Comparison of ENCODE assay signal across 38 cellular contexts in the genomic region with DNA sequence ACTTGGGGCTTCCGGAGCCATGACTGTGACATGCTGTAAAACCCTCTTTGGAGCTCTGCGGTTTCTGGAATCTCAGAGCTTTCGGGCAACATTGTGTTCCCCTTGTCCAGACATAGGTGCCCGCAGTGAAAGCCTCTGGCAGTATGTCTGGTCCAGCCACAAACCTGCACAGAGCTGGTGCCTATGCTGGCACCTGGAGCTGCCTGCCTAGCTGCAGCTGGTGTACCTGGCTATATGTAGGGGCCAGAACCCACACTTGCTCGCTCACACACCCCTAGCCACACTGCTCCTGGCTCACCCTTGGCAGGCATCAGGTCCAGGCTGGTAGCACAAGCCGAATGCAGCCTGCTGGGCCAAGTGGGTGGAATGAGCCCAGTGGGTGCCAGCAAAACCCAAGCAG.
"Had no signal": no experiment of that assay in that cellular context is flagged by ENCODE, and none has a peak within 500 bp of the region (broad histone marks: within the 10 kb centered on the region; RNA-seq: fewer than 3 reads in every experiment).

No MANE protein-coding gene starts in this region.

- H3K9me3 Mint-ChIP-seq: activated naive CD4-positive, alpha-beta T cell treated with anti-CD3 and anti-CD28 coated beads, Interleukin-2, amount 50 U/mL, for 24 hours; activated naive CD8-positive, alpha-beta T cell treated with anti-CD3 and anti-CD28 coated beads for 36 hours; activated naive CD8-positive, alpha-beta T cell treated with anti-CD3 and anti-CD28 coated beads, Interleukin-2, amount 10 ng/mL, durations not matched to agents 7 days and 5 days; activated naive CD8-positive, alpha-beta T cell treated with anti-CD3 and anti-CD28 coated beads, Interleukin-2, amount 50 U/mL, for 24 hours; activated T-cell treated with anti-CD3 and anti-CD28 coated beads, Interleukin-2, amount 50 U/mL, for 4 hours; activated T-helper 1 cell treated with anti-CD3 and anti-CD28 coated beads, Interleukin-12 subunit alpha, Interleukin-12 subunit beta, Interleukin-2, Interleukin-4 antibody, amounts not matched to agents 30 ng/mL and 10 ng/mL and 1 ng/mL, durations not matched to agents 14 hours and 24 hours and 36 hours; activated T-helper 17 cell treated with anti-CD3 and anti-CD28 coated beads, Interleukin-2, amount 50 U/mL, for 72 hours had no signal

- H3K36me3 Mint-ChIP-seq: activated naive CD4-positive, alpha-beta T cell treated with anti-CD3 and anti-CD28 coated beads, Interleukin-2, amount 10 ng/mL, durations not matched to agents 7 days and 5 days; activated naive CD4-positive, alpha-beta T cell treated with anti-CD3 and anti-CD28 coated beads, Interleukin-2, amount 50 U/mL, for 24 hours; activated naive CD4-positive, alpha-beta T cell treated with anti-CD3 and anti-CD28 coated beads, Interleukin-2, amount 50 U/mL, for 72 hours; activated naive CD8-positive, alpha-beta T cell; activated naive CD8-positive, alpha-beta T cell treated with anti-CD3 and anti-CD28 coated beads for 36 hours; activated naive CD8-positive, alpha-beta T cell treated with anti-CD3 and anti-CD28 coated beads, Interleukin-2, amount 10 ng/mL, durations not matched to agents 7 days and 5 days; brain had no signal

- H3K4me3 Mint-ChIP-seq: activated naive CD4-positive, alpha-beta T cell treated with anti-CD3 and anti-CD28 coated beads for 36 hours; activated naive CD4-positive, alpha-beta T cell treated with anti-CD3 and anti-CD28 coated beads, Interleukin-2, amount 10 ng/mL, durations not matched to agents 7 days and 5 days; activated naive CD4-positive, alpha-beta T cell treated with anti-CD3 and anti-CD28 coated beads, Interleukin-2, amount 50 U/mL, for 24 hours; activated naive CD8-positive, alpha-beta T cell; activated naive CD8-positive, alpha-beta T cell treated with anti-CD3 and anti-CD28 coated beads for 36 hours; activated naive CD8-positive, alpha-beta T cell treated with anti-CD3 and anti-CD28 coated beads, Interleukin-2, amount 10 ng/mL, durations not matched to agents 7 days and 5 days; activated naive CD8-positive, alpha-beta T cell treated with anti-CD3 and anti-CD28 coated beads, Interleukin-2, amount 50 U/mL, for 24 hours; activated T-cell treated with anti-CD3 and anti-CD28 coated beads, Interleukin-2, amount 50 U/mL, for 24 hours; activated T-cell treated with anti-CD3 and anti-CD28 coated beads, Interleukin-2, amount 50 U/mL, for 4 hours; activated T-cell treated with anti-CD3 and anti-CD28 coated beads, Interleukin-2, amount 50 U/mL, for 72 hours; activated T-helper 1 cell treated with anti-CD3 and anti-CD28 coated beads, Interleukin-12 subunit alpha, Interleukin-12 subunit beta, Interleukin-2, Interleukin-4 antibody, amounts not matched to agents 30 ng/mL and 10 ng/mL and 1 ng/mL, durations not matched to agents 14 hours and 24 hours and 36 hours; activated T-helper 17 cell treated with anti-CD3 and anti-CD28 coated beads, Interleukin-2, amount 50 U/mL, for 72 hours; brain; central memory CD8-positive, alpha-beta T cell had no signal

- H3K36me3 ChIP-seq: adrenal gland, ascending aorta, brain microvascular endothelial cell, breast epithelium, cardiac muscle cell had no signal

- H3K27ac Mint-ChIP-seq: activated naive CD4-positive, alpha-beta T cell treated with anti-CD3 and anti-CD28 coated beads for 36 hours; activated naive CD4-positive, alpha-beta T cell treated with anti-CD3 and anti-CD28 coated beads, Interleukin-2, amount 10 ng/mL, durations not matched to agents 7 days and 5 days; activated naive CD4-positive, alpha-beta T cell treated with anti-CD3 and anti-CD28 coated beads, Interleukin-2, amount 50 U/mL, for 24 hours; activated naive CD4-positive, alpha-beta T cell treated with anti-CD3 and anti-CD28 coated beads, Interleukin-2, amount 50 U/mL, for 72 hours; activated naive CD8-positive, alpha-beta T cell; activated naive CD8-positive, alpha-beta T cell treated with anti-CD3 and anti-CD28 coated beads for 36 hours; activated naive CD8-positive, alpha-beta T cell treated with anti-CD3 and anti-CD28 coated beads, Interleukin-2, amount 10 ng/mL, durations not matched to agents 7 days and 5 days; activated naive CD8-positive, alpha-beta T cell treated with anti-CD3 and anti-CD28 coated beads, Interleukin-2, amount 50 U/mL, for 24 hours; activated T-cell treated with anti-CD3 and anti-CD28 coated beads, Interleukin-2, amount 50 U/mL, for 24 hours; activated T-cell treated with anti-CD3 and anti-CD28 coated beads, Interleukin-2, amount 50 U/mL, for 72 hours; activated T-helper 1 cell treated with anti-CD3 and anti-CD28 coated beads, Interleukin-12 subunit alpha, Interleukin-12 subunit beta, Interleukin-2, Interleukin-4 antibody, amounts not matched to agents 30 ng/mL and 10 ng/mL and 1 ng/mL, durations not matched to agents 14 hours and 24 hours and 36 hours; activated T-helper 17 cell treated with anti-CD3 and anti-CD28 coated beads, Interleukin-2, amount 50 U/mL, for 72 hours; activated T-helper 2 cell treated with anti-CD3 and anti-CD28 coated beads, Interferon-gamma antibody, Interleukin-2, Interleukin-4, amounts not matched to agents 10 μg/mL and 5 μg/mL and 100 μg/mL, durations not matched to agents 14 hours and 24 hours and 36 hours; brain had no signal

- H3K27ac ChIP-seq: adrenal gland, ascending aorta, body of pancreas, brain microvascular endothelial cell, breast epithelium, cardiac muscle cell had no signal

- H3K4me1 Mint-ChIP-seq: activated naive CD4-positive, alpha-beta T cell treated with anti-CD3 and anti-CD28 coated beads, Interleukin-2, amount 10 ng/mL, durations not matched to agents 7 days and 5 days; activated naive CD4-positive, alpha-beta T cell treated with anti-CD3 and anti-CD28 coated beads, Interleukin-2, amount 50 U/mL, for 24 hours; activated naive CD8-positive, alpha-beta T cell treated with anti-CD3 and anti-CD28 coated beads for 36 hours; activated naive CD8-positive, alpha-beta T cell treated with anti-CD3 and anti-CD28 coated beads, Interleukin-2, amount 10 ng/mL, durations not matched to agents 7 days and 5 days; activated naive CD8-positive, alpha-beta T cell treated with anti-CD3 and anti-CD28 coated beads, Interleukin-2, amount 50 U/mL, for 24 hours; activated T-helper 17 cell treated with anti-CD3 and anti-CD28 coated beads, Interleukin-2, amount 50 U/mL, for 72 hours; brain; central memory CD8-positive, alpha-beta T cell had no signal

- H3K27me3 ChIP-seq: adrenal gland, ascending aorta, body of pancreas, brain microvascular endothelial cell, breast epithelium, cardiac muscle cell had no signal

- H3K9me3 ChIP-seq: adrenal gland, ascending aorta, body of pancreas had no signal

- H3K4me1 ChIP-seq: adrenal gland, ascending aorta, body of pancreas, breast epithelium had no signal

- H3K4me3 ChIP-seq: adrenal gland, ascending aorta, body of pancreas, breast epithelium, cardiac muscle cell had no signal

- DNase-seq: activated effector memory CD4-positive, alpha-beta T cell treated with anti-CD3 and anti-CD28 coated beads, Interleukin-2, amount 50 U/mL, for 16 hours; activated effector memory CD4-positive, alpha-beta T cell treated with Interleukin-2 at 50 U/mL for 16 hours; activated gamma-delta T cell; activated gamma-delta T cell treated with Interleukin-2 at 50 U/mL for 16 hours; activated naive CD4-positive, alpha-beta T cell; activated naive CD4-positive, alpha-beta T cell treated with anti-CD3 and anti-CD28 coated beads for 36 hours; activated naive CD4-positive, alpha-beta T cell treated with anti-CD3 and anti-CD28 coated beads, Interleukin-2, amount 10 ng/mL, durations not matched to agents 7 days and 5 days; activated naive CD4-positive, alpha-beta T cell treated with anti-CD3 and anti-CD28 coated beads, Interleukin-2, amount 50 U/mL, for 16 hours; activated naive CD4-positive, alpha-beta T cell treated with Interleukin-2 at 50 U/mL for 16 hours; activated naive CD8-positive, alpha-beta T cell treated with anti-CD3 and anti-CD28 coated beads for 36 hours; activated naive CD8-positive, alpha-beta T cell treated with anti-CD3 and anti-CD28 coated beads, Interleukin-2, amount 10 ng/mL, durations not matched to agents 7 days and 5 days; activated naive CD8-positive, alpha-beta T cell treated with anti-CD3 and anti-CD28 coated beads, Interleukin-2, amount 50 U/mL, for 24 hours; activated T-cell treated with anti-CD3 and anti-CD28 coated beads, Interleukin-2, amount 50 U/mL, for 1 hour; activated T-cell treated with anti-CD3 and anti-CD28 coated beads, Interleukin-2, amount 50 U/mL, for 24 hours; activated T-cell treated with anti-CD3 and anti-CD28 coated beads, Interleukin-2, amount 50 U/mL, for 4 hours; activated T-cell treated with anti-CD3 and anti-CD28 coated beads, Interleukin-2, amount 50 U/mL, for 48 hours; activated T-cell treated with anti-CD3 and anti-CD28 coated beads, Interleukin-2, amount 50 U/mL, for 72 hours; adrenal gland; amniotic stem cell; amygdala; anterior cingulate cortex; aorta; body of pancreas; brain microvascular endothelial cell; caudate nucleus; central memory CD4-positive, alpha-beta T cell; cerebellar nuclear complex had no signal

- H3K27me3 Mint-ChIP-seq: activated naive CD4-positive, alpha-beta T cell treated with anti-CD3 and anti-CD28 coated beads, Interleukin-2, amount 10 ng/mL, durations not matched to agents 7 days and 5 days; activated naive CD4-positive, alpha-beta T cell treated with anti-CD3 and anti-CD28 coated beads, Interleukin-2, amount 50 U/mL, for 24 hours; activated naive CD8-positive, alpha-beta T cell; activated naive CD8-positive, alpha-beta T cell treated with anti-CD3 and anti-CD28 coated beads for 36 hours; activated naive CD8-positive, alpha-beta T cell treated with anti-CD3 and anti-CD28 coated beads, Interleukin-2, amount 10 ng/mL, durations not matched to agents 7 days and 5 days; activated naive CD8-positive, alpha-beta T cell treated with anti-CD3 and anti-CD28 coated beads, Interleukin-2, amount 50 U/mL, for 24 hours; activated T-cell treated with anti-CD3 and anti-CD28 coated beads, Interleukin-2, amount 50 U/mL, for 24 hours; activated T-helper 17 cell treated with anti-CD3 and anti-CD28 coated beads, Interleukin-2, amount 50 U/mL, for 72 hours; central memory CD8-positive, alpha-beta T cell had no signal

- ATAC-seq: activated naive CD4-positive, alpha-beta T cell treated with anti-CD3 and anti-CD28 coated beads, Interleukin-2, amount 50 U/mL, for 72 hours; activated naive CD8-positive, alpha-beta T cell treated with anti-CD3 and anti-CD28 coated beads, Interleukin-2, amount 50 U/mL, for 24 hours; activated T-cell treated with anti-CD3 and anti-CD28 coated beads, Interleukin-2, amount 50 U/mL, for 4 hours; activated T-cell treated with anti-CD3 and anti-CD28 coated beads, Interleukin-2, amount 50 U/mL, for 72 hours; activated T-helper 17 cell treated with anti-CD3 and anti-CD28 coated beads, Interleukin-2, amount 50 U/mL, for 72 hours; body of pancreas had no signal
